Comparison of ENCODE assay signal across 9 cellular contexts in genomic region chr3:119098620-119099222, GRCh38. TPM values are rescaled to one million over a fixed set of nuclear protein-coding genes. Genes with fewer than 3 reads are reported as not detected.
A peak's percentile ranks its signal among the peaks of the same experiment; 100 is the strongest.
DNase-seq lines count a peak whose midpoint lies in the region; ATAC-seq and TF ChIP-seq lines count a peak whose summit lies in the region.
"Had no signal": no experiment of that assay in that cellular context is flagged by ENCODE, and none has a peak within 500 bp of the region (broad histone marks: within the 10 kb centered on the region; RNA-seq: fewer than 3 reads in every experiment).

No MANE protein-coding gene starts in this region.

- H3K9me3 Mint-ChIP-seq in Caco-2 (ENCODE audit: unreplicated experiment): no peaks in the 10 kb centered on the region
- no peaks in the 10 kb centered on the region for H3K9me3 Mint-ChIP-seq in naive thymus-derived CD8-positive, alpha-beta T cell
- H3K9me3 Mint-ChIP-seq in activated naive CD8-positive, alpha-beta T cell treated with anti-CD3 and anti-CD28 coated beads, Interleukin-2, amount 50 U/mL, for 24 hours: no peaks in the 10 kb centered on the region

- no peak overlapping the region for H3K4me3 ChIP-seq in Caco-2 (ENCODE audit: low read depth, low read length)

- H3K27ac Mint-ChIP-seq in Caco-2 (ENCODE audit: unreplicated experiment): no peak overlapping the region
- no peak overlapping the region for H3K27ac Mint-ChIP-seq in naive thymus-derived CD8-positive, alpha-beta T cell
- no peak overlapping the region for H3K27ac Mint-ChIP-seq in activated naive CD8-positive, alpha-beta T cell treated with anti-CD3 and anti-CD28 coated beads, Interleukin-2, amount 50 U/mL, for 24 hours

- peak in 1 of 2 experiments; percentile 49 for DNase-seq in Caco-2
- DNase-seq in NCI-H748 treated with DMSO at 0.1 percent for 48 hours (lab: John Stamatoyannopoulos, UW): peak; percentile 1
- DNase-seq in dermis microvascular lymphatic vessel endothelial cell (ENCODE audit: low read depth in 2 of 2): peak; percentile 25 to 36
- peak in 6 of 10 donors; percentile 13 to 67 (median 44) for DNase-seq in naive thymus-derived CD8-positive, alpha-beta T cell
- no peak for DNase-seq in mesenteric fat pad (ENCODE audit: low spot score)
- no peak for DNase-seq in sciatic nerve (ENCODE audit: low spot score)
- DNase-seq in activated naive CD8-positive, alpha-beta T cell treated with anti-CD3 and anti-CD28 coated beads, Interleukin-2, amount 50 U/mL, for 24 hours: no peak

- H3K36me3 Mint-ChIP-seq in Caco-2 (ENCODE audit: insufficient read depth, unreplicated experiment): no peaks in the 10 kb centered on the region
- H3K36me3 Mint-ChIP-seq in naive thymus-derived CD8-positive, alpha-beta T cell: no peaks in the 10 kb centered on the region
- H3K36me3 Mint-ChIP-seq in activated naive CD8-positive, alpha-beta T cell treated with anti-CD3 and anti-CD28 coated beads, Interleukin-2, amount 50 U/mL, for 24 hours (ENCODE audit: low read depth): no peaks in the 10 kb centered on the region

- BruUV-seq in Caco-2 (replicated peaks; lab: Mats Ljungman, UMichigan): no TSS peak

- peak; percentile 65 to 68 for TF ChIP-seq CTCF in Caco-2 (IDR thresholded peaks at IDR 0.05; ENCODE audit: insufficient read depth in 1 of 2, low read depth in 1 of 2, low read length in 1 of 2, severe bottlenecking in 1 of 2, unreplicated experiment in 1 of 2)

- H3K4me3 Mint-ChIP-seq in Caco-2 (ENCODE audit: unreplicated experiment): no peak overlapping the region
- H3K4me3 Mint-ChIP-seq in naive thymus-derived CD8-positive, alpha-beta T cell: no peak overlapping the region
- no peak overlapping the region for H3K4me3 Mint-ChIP-seq in activated naive CD8-positive, alpha-beta T cell treated with anti-CD3 and anti-CD28 coated beads, Interleukin-2, amount 50 U/mL, for 24 hours

- CTCF ChIA-PET in Caco-2 (lab: Charles Lee): interaction anchor here (1.0 to 4.1 kb wide), 3 partner anchors 64 to 215 kb away, joined by 4 to 50 read pairs (median 4); partner anchors contain the start of gene IGSF11

- H3K9me3 ChIP-seq in Caco-2: no peaks in the 10 kb centered on the region

- H3K4me1 ChIP-seq in Caco-2: no peaks in the 10 kb centered on the region

- no peaks in the 10 kb centered on the region for H3K27me3 ChIP-seq in Caco-2 (replicated peaks; ENCODE audit: control insufficient read depth, insufficient read depth, low read length)

- H3K36me3 ChIP-seq in Caco-2 (ENCODE audit: control insufficient read depth, insufficient read depth, low read length): no peaks in the 10 kb centered on the region

- ATAC-seq in GM21786 (IDR thresholded peaks at IDR 0.05; ENCODE audit: unreplicated experiment): peak; percentile 47
- peak in 1 of 2 donors; percentile 53 for ATAC-seq in naive thymus-derived CD8-positive, alpha-beta T cell
- ATAC-seq in sciatic nerve: no peak
- ATAC-seq in activated naive CD8-positive, alpha-beta T cell treated with anti-CD3 and anti-CD28 coated beads, Interleukin-2, amount 50 U/mL, for 24 hours: no peak

- POLR2A ChIA-PET in Caco-2 (lab: Charles Lee): no interaction called here
- POLR2A ChIA-PET in naive thymus-derived CD8-positive, alpha-beta T cell (lab: Charles Lee): no interaction called here

- intact Hi-C loops in Caco-2 (cut with micrococcal nuclease; ENCODE audit: unreplicated experiment): loop anchor here (1.0 kb wide), 3 partner anchors 64 to 214 kb away; partner anchors contain the start of gene IGSF11
- intact Hi-C loops in sciatic nerve (cut with DNase I): loop anchor here (5.0 to 10.0 kb wide), 2 partner anchors 64 to 216 kb away; partner anchors contain the start of gene IGSF11

- H3K4me1 Mint-ChIP-seq in Caco-2 (ENCODE audit: low read depth, unreplicated experiment): no peaks in the 10 kb centered on the region
- H3K4me1 Mint-ChIP-seq in naive thymus-derived CD8-positive, alpha-beta T cell: no peaks in the 10 kb centered on the region
- no peaks in the 10 kb centered on the region for H3K4me1 Mint-ChIP-seq in activated naive CD8-positive, alpha-beta T cell treated with anti-CD3 and anti-CD28 coated beads, Interleukin-2, amount 50 U/mL, for 24 hours

- peaks cover 5% of the 10 kb centered on the region for H3K27me3 Mint-ChIP-seq in Caco-2 (ENCODE audit: insufficient read depth, unreplicated experiment)
- peaks cover 0 to 2% (median 0%) of the 10 kb centered on the region in 5 donors for H3K27me3 Mint-ChIP-seq in naive thymus-derived CD8-positive, alpha-beta T cell
- H3K27me3 Mint-ChIP-seq in activated naive CD8-positive, alpha-beta T cell treated with anti-CD3 and anti-CD28 coated beads, Interleukin-2, amount 50 U/mL, for 24 hours: peaks cover 2% of the 10 kb centered on the region

RNA-seq across cellular contexts. Expression of gene TEX55, which starts 47.2 kb away (rescaled TPM):
- total RNA-seq in Caco-2 (2022): not detected in 2 replicates
- total RNA-seq in dermis microvascular lymphatic vessel endothelial cell: not detected in 2 replicates
- not detected for total RNA-seq in naive thymus-derived CD8-positive, alpha-beta T cell
- polyA plus RNA-seq in naive thymus-derived CD8-positive, alpha-beta T cell: not detected
- not detected for total RNA-seq in mesenteric fat pad
- not detected for total RNA-seq in sciatic nerve
- total RNA-seq: T-helper 1 cell treated with Interleukin-12 subunit alpha and Interleukin-12 subunit beta and Interleukin-4 antibody, amounts not matched to agents 30 ng/mL and 1 ng/mL, for 36 hours had no signal

Comparison
In these comparisons a context has a peak if more than half of its experiments do, and no peak if none do; other contexts are left out.
1. DNase-seq: peak in NCI-H748 treated with DMSO at 0.1 percent for 48 hours (single experiment), dermis microvascular lymphatic vessel endothelial cell (2 of 2) and naive thymus-derived CD8-positive, alpha-beta T cell (6 of 10); none in mesenteric fat pad (single experiment), sciatic nerve (single experiment) and activated naive CD8-positive, alpha-beta T cell treated with anti-CD3 and anti-CD28 coated beads, Interleukin-2, amount 50 U/mL, for 24 hours (single experiment).